16 cellular contexts compared by ENCODE assay signal in the genomic region with DNA sequence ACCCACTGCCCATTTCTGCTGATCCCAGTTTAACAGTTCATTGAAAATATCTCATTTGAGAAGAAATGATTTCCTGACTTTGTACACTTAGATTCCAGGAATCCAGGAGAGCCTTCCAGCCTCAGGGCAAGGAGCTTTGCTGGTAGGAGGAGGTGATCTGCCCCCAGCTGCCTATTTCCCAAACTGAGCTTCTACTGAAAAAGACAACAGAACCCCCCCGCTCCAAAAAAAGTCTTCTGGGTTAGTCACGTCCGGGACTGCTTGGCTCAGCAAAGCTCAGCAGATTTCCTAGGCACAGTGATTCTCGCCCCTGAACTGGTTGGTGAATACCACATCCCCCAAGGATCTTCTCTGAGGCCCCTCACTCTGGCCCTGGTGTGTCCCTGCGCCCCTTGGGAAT. TPM values are rescaled to one million over a fixed set of nuclear protein-coding genes. Genes with fewer than 3 reads are reported as not detected.
A peak's percentile ranks its signal among the peaks of the same experiment; 100 is the strongest.
DNase-seq lines count a peak whose midpoint lies in the region; ATAC-seq and TF ChIP-seq lines count a peak whose summit lies in the region.
"Had no signal": no experiment of that assay in that cellular context is flagged by ENCODE, and none has a peak within 500 bp of the region (broad histone marks: within the 10 kb centered on the region; RNA-seq: fewer than 3 reads in every experiment).

No MANE protein-coding gene starts in this region.

- CTCF ChIA-PET in CD4-positive, alpha-beta memory T cell (lab: Charles Lee; ENCODE audit: partially characterized antibody): interaction anchor here (1.1 to 1.2 kb wide), 2 partner anchors 13 to 154 kb away, joined by 5 to 7 read pairs; partner anchors contain the start of gene SLC6A6

- no peak for ATAC-seq in central memory CD8-positive, alpha-beta T cell (replicated peaks; ENCODE audit: extremely low read depth, poor library complexity, severe bottlenecking)
- ATAC-seq in HG02970 (IDR thresholded peaks at IDR 0.05; ENCODE audit: low FRiP score, unreplicated experiment) (no peak), GM18519 (IDR thresholded peaks at IDR 0.05; ENCODE audit: low FRiP score, unreplicated experiment) (no peak), HG02884 (IDR thresholded peaks at IDR 0.05; ENCODE audit: unreplicated experiment) (no peak)
- ATAC-seq: activated CD4-positive, CD25-positive, alpha-beta regulatory T cell treated with anti-CD3 and anti-CD28 coated beads, Interleukin-2, amount 50 U/mL, for 24 hours; activated T-cell treated with anti-CD3 and anti-CD28 coated beads, Interleukin-2, amount 50 U/mL, for 72 hours; natural killer cell; right cardiac atrium had no signal

- H3K27me3 ChIP-seq in CD4-positive, alpha-beta memory T cell (ENCODE audit: insufficient read depth, low read length): no peaks in the 10 kb centered on the region

- no peak overlapping the region for H3K4me3 Mint-ChIP-seq in CD4-positive, alpha-beta memory T cell
- no peak overlapping the region for H3K4me3 Mint-ChIP-seq in central memory CD8-positive, alpha-beta T cell
- H3K4me3 Mint-ChIP-seq in osteocyte (ENCODE audit: unreplicated experiment): no peak overlapping the region
- H3K4me3 Mint-ChIP-seq: activated T-cell treated with anti-CD3 and anti-CD28 coated beads, Interleukin-2, amount 50 U/mL, for 72 hours; natural killer cell had no signal

- DNase-seq in CD4-positive, alpha-beta memory T cell: no peak
- DNase-seq in RPMI7951 (ENCODE audit: low read depth) (peak; percentile 95), osteocyte (ENCODE audit: extremely low spot score, unreplicated experiment) (no peak), epidermal melanocyte (ENCODE audit: insufficient read length, low spot score) (no peak)
- DNase-seq in central memory CD8-positive, alpha-beta T cell (ENCODE audit: low spot score in 2 of 2): no peak
- DNase-seq: activated T-cell treated with anti-CD3 and anti-CD28 coated beads, Interleukin-2, amount 50 U/mL, for 72 hours; effector memory CD4-positive, alpha-beta T cell; left ventricle myocardium inferior; natural killer cell; right cardiac atrium; stimulated activated CD4-positive, alpha-beta T cell treated with anti-CD3 and anti-CD28 coated beads, Interleukin-4, amount 100 ng/mL, for 4 hours; stimulated activated naive CD4-positive, alpha-beta T cell had no signal

- H3K9me3 ChIP-seq in CD4-positive, alpha-beta memory T cell (ENCODE audit: control insufficient read depth in 1 of 2, low read length in 2 of 2): no peaks in the 10 kb centered on the region
- H3K9me3 ChIP-seq: left ventricle myocardium inferior had no signal

- no peak for TF ChIP-seq CTCF in osteocyte (IDR thresholded peaks at IDR 0.05)

- peaks cover 6% of the 10 kb centered on the region for H3K4me1 ChIP-seq in CD4-positive, alpha-beta memory T cell (ENCODE audit: insufficient read depth, low read length)

- no peaks in the 10 kb centered on the region for H3K27me3 Mint-ChIP-seq in CD4-positive, alpha-beta memory T cell
- no peaks in the 10 kb centered on the region for H3K27me3 Mint-ChIP-seq in central memory CD8-positive, alpha-beta T cell
- no peaks in the 10 kb centered on the region for H3K27me3 Mint-ChIP-seq in osteocyte (ENCODE audit: unreplicated experiment)

- no peak overlapping the region for H3K27ac ChIP-seq in CD4-positive, alpha-beta memory T cell (ENCODE audit: low read depth, low read length)
- H3K27ac ChIP-seq: left ventricle myocardium inferior had no signal

- peaks cover 5 to 19% (median 15%) of the 10 kb centered on the region in 4 donors for H3K4me1 Mint-ChIP-seq in CD4-positive, alpha-beta memory T cell
- peaks cover 15% of the 10 kb centered on the region for H3K4me1 Mint-ChIP-seq in central memory CD8-positive, alpha-beta T cell
- peaks cover 52% of the 10 kb centered on the region for H3K4me1 Mint-ChIP-seq in osteocyte (ENCODE audit: unreplicated experiment)

- H3K9me3 Mint-ChIP-seq in CD4-positive, alpha-beta memory T cell: no peaks in the 10 kb centered on the region
- no peaks in the 10 kb centered on the region for H3K9me3 Mint-ChIP-seq in central memory CD8-positive, alpha-beta T cell
- H3K9me3 Mint-ChIP-seq in osteocyte (ENCODE audit: unreplicated experiment): no peaks in the 10 kb centered on the region
- H3K9me3 Mint-ChIP-seq: activated T-cell treated with anti-CD3 and anti-CD28 coated beads, Interleukin-2, amount 50 U/mL, for 72 hours; natural killer cell had no signal

- POLR2A ChIA-PET in CD4-positive, alpha-beta memory T cell (lab: Charles Lee; ENCODE audit: partially characterized antibody): interaction anchor here (0.8 to 1.5 kb wide), 6 partner anchors 9 to 17 kb away, joined by 3 to 9 read pairs (median 4); partner anchors contain the start of gene SLC6A6

- intact Hi-C loops in CD4-positive, alpha-beta memory T cell (cut with micrococcal nuclease): no loop called here

- H3K27ac Mint-ChIP-seq in CD4-positive, alpha-beta memory T cell: peak overlapping the region in 4 of 7 donors; percentile 7 to 62 (median 48)
- peak overlapping the region; percentile 55 for H3K27ac Mint-ChIP-seq in central memory CD8-positive, alpha-beta T cell (ENCODE audit: low read depth)
- peak overlapping the region; percentile 82 for H3K27ac Mint-ChIP-seq in osteocyte (ENCODE audit: unreplicated experiment)
- H3K27ac Mint-ChIP-seq: activated T-cell treated with anti-CD3 and anti-CD28 coated beads, Interleukin-2, amount 50 U/mL, for 72 hours; natural killer cell had no signal

- peaks cover 21% of the 10 kb centered on the region for H3K36me3 ChIP-seq in CD4-positive, alpha-beta memory T cell (ENCODE audit: insufficient read depth, low read length)

- H3K4me3 ChIP-seq in CD4-positive, alpha-beta memory T cell (ENCODE audit: low read length in 2 of 2): no peak overlapping the region
- H3K4me3 ChIP-seq: left ventricle myocardium inferior had no signal

- peaks cover 20 to 47% of the 10 kb centered on the region in 2 donors for H3K36me3 Mint-ChIP-seq in CD4-positive, alpha-beta memory T cell
- H3K36me3 Mint-ChIP-seq in central memory CD8-positive, alpha-beta T cell (ENCODE audit: insufficient read depth): peaks cover 21% of the 10 kb centered on the region
- H3K36me3 Mint-ChIP-seq in osteocyte (ENCODE audit: unreplicated experiment): peaks cover 7% of the 10 kb centered on the region
- H3K36me3 Mint-ChIP-seq: natural killer cell had no signal

RNA-seq across cellular contexts. Expression of gene SLC6A6, which starts 13.1 kb away (rescaled TPM):
- 10 to 100 TPM; 50.6 to 51.8 TPM for total RNA-seq in CD4-positive, alpha-beta memory T cell
- 1 to 10 TPM; 3.8 to 8.8 TPM for polyA plus RNA-seq in CD4-positive, alpha-beta memory T cell
- 58.6 and 59.0 TPM in 2 replicates for total RNA-seq in RPMI7951 (2014; rRNA removed; shearing (Covaris generic))
- 37.2 and 41.9 TPM in 2 replicates for total RNA-seq in osteocyte
